15 cellular contexts compared by ENCODE assay signal in genomic region chr3:71400986-71401451, GRCh38.
DNase-seq lines count a peak whose midpoint lies in the region; ATAC-seq, FAIRE-seq and TF ChIP-seq lines count a peak whose summit lies in the region.
"Had no signal": no experiment of that assay in that cellular context is flagged by ENCODE, and none has a peak within 500 bp of the region (broad histone marks: within the 10 kb centered on the region; RNA-seq: fewer than 3 reads in every experiment).

No MANE protein-coding gene starts in this region.

- TF ChIP-seq CTCF in OCI-LY1 (IDR thresholded peaks at IDR 0.05; ENCODE audit: low read length) (no peak), K562 (IDR thresholded peaks at IDR 0.05 in 2 of 3, conservative IDR thresholded peaks at IDR 0.05 in 1 of 3; ENCODE audit: insufficient read depth in 2 of 3, low read depth in 1 of 3, low read length in 3 of 3) (no peak), endothelial cell (IDR thresholded peaks at IDR 0.05; ENCODE audit: unreplicated experiment) (no peak)

- intact Hi-C loops in K562 (cut with micrococcal nuclease): loop anchor here (5.0 kb wide), 1 partner anchor 181 kb away; the partner anchor contains the start of gene FOXP1
- intact Hi-C loops in naive thymus-derived CD4-positive, alpha-beta T cell (cut with micrococcal nuclease): no loop called here

- peak overlapping the region; percentile 49 for H3K4me3 ChIP-seq in CD4-positive, CD25-positive, alpha-beta regulatory T cell (ENCODE audit: low read depth, low read length)
- H3K4me3 ChIP-seq in OCI-LY1 (ENCODE audit: low read depth, low read length, poor library complexity, severe bottlenecking) (no peak overlapping the region), K562 (no peak overlapping the region)
- H3K4me3 ChIP-seq in naive thymus-derived CD4-positive, alpha-beta T cell (ENCODE audit: low read length): no peak overlapping the region
- H3K4me3 ChIP-seq: mucosa of descending colon had no signal

- H3K9ac ChIP-seq in OCI-LY1 (ENCODE audit: low read length) (no peak overlapping the region), K562 (ENCODE audit: insufficient read depth in 1 of 2, low read depth in 2 of 2, low read length in 2 of 2) (peak overlapping the region in 1 of 2 experiments; percentile 63; a peak in 2 of 4 replicates)

- TF ChIP-seq EP300 in K562 (IDR thresholded peaks at IDR 0.05; ENCODE audit: low read length): peak; percentile 91

- peak overlapping the region; percentile 8 to 83 (median 35) for H3K4me3 Mint-ChIP-seq in CD4-positive, CD25-positive, alpha-beta regulatory T cell
- peak overlapping the region in 9 of 10 donors; percentile 63 to 79 (median 70) for H3K4me3 Mint-ChIP-seq in naive thymus-derived CD4-positive, alpha-beta T cell
- no peak overlapping the region for H3K4me3 Mint-ChIP-seq in endothelial cell (ENCODE audit: unreplicated experiment)

- ATAC-seq in CD4-positive, CD25-positive, alpha-beta regulatory T cell (ENCODE audit: low read depth in 2 of 2): peak in 1 of 2 donors; percentile 10
- peak; percentile 60 for ATAC-seq in K562
- no peak for ATAC-seq in naive thymus-derived CD4-positive, alpha-beta T cell
- ATAC-seq: sciatic nerve had no signal

- peak in 1 of 3 donors; percentile 49 for DNase-seq in CD4-positive, CD25-positive, alpha-beta regulatory T cell
- peak; percentile 28 to 73 (median 52) for DNase-seq in K562 (ENCODE audit: extremely low read depth in 1 of 4, low spot score in 3 of 4)
- DNase-seq in naive thymus-derived CD4-positive, alpha-beta T cell: no peak
- no peak for DNase-seq in DMS53 treated with DMSO at 0.1 percent for 48 hours (lab: John Stamatoyannopoulos, UW; ENCODE audit: unreplicated experiment)
- DNase-seq in endothelial cell (ENCODE audit: low spot score): no peak
- no peak for DNase-seq in RKO (ENCODE audit: low spot score)
- DNase-seq: activated CD8-positive, alpha-beta memory T cell treated with anti-CD3 and anti-CD28 coated beads, Interleukin-2, amount 50 U/mL, for 48 hours; central memory CD4-positive, alpha-beta T cell; hypothalamus; mucosa of descending colon; NCI-H1930; NCI-H510A; SIG-M5 had no signal

- H3K27me3 Mint-ChIP-seq in CD4-positive, CD25-positive, alpha-beta regulatory T cell: no peaks in the 10 kb centered on the region
- H3K27me3 Mint-ChIP-seq in naive thymus-derived CD4-positive, alpha-beta T cell: peaks cover 0 to 33% (median 0%) of the 10 kb centered on the region in 5 donors
- peaks cover 2% of the 10 kb centered on the region for H3K27me3 Mint-ChIP-seq in endothelial cell (ENCODE audit: unreplicated experiment)

- no peak for TF ChIP-seq POLR2A in K562 (conservative IDR thresholded peaks at IDR 0.05)

- H3K79me2 ChIP-seq in OCI-LY1 (ENCODE audit: insufficient read depth, low read length) (peaks cover 33% of the 10 kb centered on the region), K562 (ENCODE audit: control insufficient read depth, insufficient read depth, low read length) (peaks cover 23% of the 10 kb centered on the region)

- no peak overlapping the region for H2AFZ ChIP-seq in OCI-LY1 (ENCODE audit: low read length)
- H2AFZ ChIP-seq in K562 (ENCODE audit: low read depth, low read length): peak overlapping the region; percentile 74

- BruUV-seq in K562 (replicated peaks; lab: Mats Ljungman, UMichigan): no TSS peak

- 0% methylated on average over 6 of the region's 6 CpGs for WGBS in K562 (ENCODE audit: insufficient coverage, low coverage, missing lambda C conversion rate)

- peak; percentile 52 for FAIRE-seq in K562 (lab: Jason Lieb, UNC)

- POLR2A ChIA-PET in K562 (lab: Yijun Ruan, JAX): interaction anchor here (0.6 kb wide), 1 partner anchor 24 kb away, joined by 3 read pairs; no protein-coding TSS in a partner anchor
- POLR2A ChIA-PET in naive thymus-derived CD4-positive, alpha-beta T cell (lab: Charles Lee): interaction anchor here (0.7 to 1.3 kb wide), 4 partner anchors 10 to 90 kb away, joined by 3 to 5 read pairs (median 3); no protein-coding TSS in a partner anchor

- H3F3A ChIP-seq in OCI-LY1 (ENCODE audit: insufficient read depth, low read length): no peaks in the 10 kb centered on the region

- H4K20me1 ChIP-seq in OCI-LY1 (ENCODE audit: insufficient read depth, low read length): no peaks in the 10 kb centered on the region
- H4K20me1 ChIP-seq in K562 (replicated peaks; ENCODE audit: control insufficient read depth, insufficient read depth, low read length): no peaks in the 10 kb centered on the region

- H3K4me1 ChIP-seq in CD4-positive, CD25-positive, alpha-beta regulatory T cell (ENCODE audit: control insufficient read depth, insufficient read depth, low read length, poor library complexity, severe bottlenecking): peaks cover 63% of the 10 kb centered on the region
- H3K4me1 ChIP-seq in OCI-LY1 (ENCODE audit: insufficient read depth, low read length, severe bottlenecking) (peaks cover 67% of the 10 kb centered on the region), K562 (replicated peaks in 1 of 2; ENCODE audit: control insufficient read depth in 2 of 2, insufficient read depth in 2 of 2, low read length in 2 of 2) (peaks cover 13 to 59% of the 10 kb centered on the region in 2 experiments)
- peaks cover 29 to 73% of the 10 kb centered on the region in 2 donors for H3K4me1 ChIP-seq in naive thymus-derived CD4-positive, alpha-beta T cell (ENCODE audit: control insufficient read depth in 2 of 2, insufficient read depth in 2 of 2, low read length in 2 of 2)

- H3K4me1 Mint-ChIP-seq in CD4-positive, CD25-positive, alpha-beta regulatory T cell: peaks cover 33 to 90% (median 62%) of the 10 kb centered on the region in 4 donors
- peaks cover 18 to 99% (median 88%) of the 10 kb centered on the region in 7 donors for H3K4me1 Mint-ChIP-seq in naive thymus-derived CD4-positive, alpha-beta T cell
- H3K4me1 Mint-ChIP-seq in endothelial cell (ENCODE audit: unreplicated experiment): peaks cover 7% of the 10 kb centered on the region

- H3K36me3 Mint-ChIP-seq in CD4-positive, CD25-positive, alpha-beta regulatory T cell: peaks cover 17% of the 10 kb centered on the region
- H3K36me3 Mint-ChIP-seq in naive thymus-derived CD4-positive, alpha-beta T cell: peaks cover 1 to 29% (median 15%) of the 10 kb centered on the region in 5 donors
- no peaks in the 10 kb centered on the region for H3K36me3 Mint-ChIP-seq in endothelial cell (ENCODE audit: low read depth, unreplicated experiment)

- peak overlapping the region; percentile 62 for H3K27ac ChIP-seq in CD4-positive, CD25-positive, alpha-beta regulatory T cell (ENCODE audit: insufficient read depth, low read length, poor library complexity, severe bottlenecking)
- H3K27ac ChIP-seq in OCI-LY1 (ENCODE audit: low read depth, low read length, poor library complexity, severe bottlenecking) (peak overlapping the region; percentile 34), K562 (ENCODE audit: extremely low read depth, low read depth, low read length) (peak overlapping the region; percentile 73)
- H3K27ac ChIP-seq in naive thymus-derived CD4-positive, alpha-beta T cell (ENCODE audit: low read depth, low read length): peak overlapping the region; percentile 86

- no peaks in the 10 kb centered on the region for H3K27me3 ChIP-seq in CD4-positive, CD25-positive, alpha-beta regulatory T cell (ENCODE audit: control insufficient read depth, insufficient read depth, low read length)
- H3K27me3 ChIP-seq in OCI-LY1 (ENCODE audit: insufficient read depth, low read length) (no peaks in the 10 kb centered on the region), K562 (ENCODE audit: control insufficient read depth in 2 of 2, insufficient read depth in 2 of 2, low read length in 2 of 2) (no peaks in the 10 kb centered on the region)
- H3K27me3 ChIP-seq in naive thymus-derived CD4-positive, alpha-beta T cell (ENCODE audit: control insufficient read depth in 2 of 2, insufficient read depth in 2 of 2, low read length in 2 of 2): no peaks in the 10 kb centered on the region

- no peaks in the 10 kb centered on the region for H3K9me3 Mint-ChIP-seq in CD4-positive, CD25-positive, alpha-beta regulatory T cell
- H3K9me3 Mint-ChIP-seq in naive thymus-derived CD4-positive, alpha-beta T cell: no peaks in the 10 kb centered on the region
- H3K9me3 Mint-ChIP-seq in endothelial cell (ENCODE audit: unreplicated experiment): no peaks in the 10 kb centered on the region

- in situ Hi-C loops in K562 (cut with MboI): no loop called here

- H3K27ac Mint-ChIP-seq in CD4-positive, CD25-positive, alpha-beta regulatory T cell: peak overlapping the region; percentile 88 to 96 (median 93)
- peak overlapping the region in 8 of 9 donors; percentile 81 to 98 (median 90) for H3K27ac Mint-ChIP-seq in naive thymus-derived CD4-positive, alpha-beta T cell
- no peak overlapping the region for H3K27ac Mint-ChIP-seq in endothelial cell (ENCODE audit: unreplicated experiment)

- H3K36me3 ChIP-seq in CD4-positive, CD25-positive, alpha-beta regulatory T cell (ENCODE audit: control insufficient read depth, insufficient read depth, low read length): peaks cover 3% of the 10 kb centered on the region
- no peaks in the 10 kb centered on the region for H3K36me3 ChIP-seq in OCI-LY1 (ENCODE audit: insufficient read depth, low read length)
- H3K36me3 ChIP-seq in K562 (ENCODE audit: control insufficient read depth, insufficient read depth, low read length): no peaks in the 10 kb centered on the region; the same call in 2 of the 3 replicates
- H3K36me3 ChIP-seq in naive thymus-derived CD4-positive, alpha-beta T cell (ENCODE audit: control insufficient read depth in 2 of 3, insufficient read depth in 3 of 3, low read length in 3 of 3): no peaks in the 10 kb centered on the region

- no peak for TF ChIP-seq RAD21 in K562 (CRISPR knock-in tag; conservative IDR thresholded peaks at IDR 0.05 in 1 of 2, IDR thresholded peaks at IDR 0.05 in 1 of 2)

- no peaks in the 10 kb centered on the region for H3K9me3 ChIP-seq in CD4-positive, CD25-positive, alpha-beta regulatory T cell (ENCODE audit: control insufficient read depth in 2 of 2, low read length in 2 of 2)
- H3K9me3 ChIP-seq in OCI-LY1 (ENCODE audit: low read length) (no peaks in the 10 kb centered on the region), K562 (replicated peaks; ENCODE audit: control insufficient read depth, insufficient read depth, low read depth, low read length) (no peaks in the 10 kb centered on the region)
- H3K9me3 ChIP-seq in naive thymus-derived CD4-positive, alpha-beta T cell (ENCODE audit: control insufficient read depth in 2 of 3, low read length in 3 of 3): no peaks in the 10 kb centered on the region
- H3K9me3 ChIP-seq: mucosa of descending colon had no signal

- CTCF ChIA-PET in K562 (lab: Yijun Ruan, JAX; ENCODE audit: low intra/inter-chr PET ratio): no interaction called here
- CTCF ChIA-PET in naive thymus-derived CD4-positive, alpha-beta T cell (lab: Charles Lee): no interaction called here

- H3K4me2 ChIP-seq in OCI-LY1 (ENCODE audit: low read length) (no peak overlapping the region), K562 (ENCODE audit: insufficient read depth, low read length) (peak overlapping the region; percentile 61)

- H3K9me1 ChIP-seq in K562 (ENCODE audit: control insufficient read depth, insufficient read depth, low read length): no peaks in the 10 kb centered on the region

- H3K9me2 ChIP-seq in OCI-LY1 (ENCODE audit: low read depth, low read length): no peaks in the 10 kb centered on the region

TF ChIP-seq in K562, 482 proteins besides CTCF, POLR2A, EP300 and RAD21 (continues in another document):
- TF ChIP-seq TRIM24 (IDR thresholded peaks at IDR 0.05): peak in 1 of 2 experiments; percentile 18; a peak in 1 of 4 replicates
- TF ChIP-seq ILF3 (IDR thresholded peaks at IDR 0.05; ENCODE audit: borderline replicate concordance): no peak

Comparison
In these comparisons a context has a peak if more than half of its experiments do, and no peak if none do; other contexts are left out.
1. DNase-seq: peak in K562 (4 of 4); none in naive thymus-derived CD4-positive, alpha-beta T cell (0 of 9), DMS53 treated with DMSO at 0.1 percent for 48 hours (single experiment), endothelial cell (single experiment) and RKO (single experiment).
2. H3K27ac ChIP-seq: peak in every context shown above with its lines; median percentile 86 in naive thymus-derived CD4-positive, alpha-beta T cell; 73 in K562; 62 in CD4-positive, CD25-positive, alpha-beta regulatory T cell; 34 in OCI-LY1.